Comparison of ENCODE assay signal across 10 cellular contexts in the genomic region with DNA sequence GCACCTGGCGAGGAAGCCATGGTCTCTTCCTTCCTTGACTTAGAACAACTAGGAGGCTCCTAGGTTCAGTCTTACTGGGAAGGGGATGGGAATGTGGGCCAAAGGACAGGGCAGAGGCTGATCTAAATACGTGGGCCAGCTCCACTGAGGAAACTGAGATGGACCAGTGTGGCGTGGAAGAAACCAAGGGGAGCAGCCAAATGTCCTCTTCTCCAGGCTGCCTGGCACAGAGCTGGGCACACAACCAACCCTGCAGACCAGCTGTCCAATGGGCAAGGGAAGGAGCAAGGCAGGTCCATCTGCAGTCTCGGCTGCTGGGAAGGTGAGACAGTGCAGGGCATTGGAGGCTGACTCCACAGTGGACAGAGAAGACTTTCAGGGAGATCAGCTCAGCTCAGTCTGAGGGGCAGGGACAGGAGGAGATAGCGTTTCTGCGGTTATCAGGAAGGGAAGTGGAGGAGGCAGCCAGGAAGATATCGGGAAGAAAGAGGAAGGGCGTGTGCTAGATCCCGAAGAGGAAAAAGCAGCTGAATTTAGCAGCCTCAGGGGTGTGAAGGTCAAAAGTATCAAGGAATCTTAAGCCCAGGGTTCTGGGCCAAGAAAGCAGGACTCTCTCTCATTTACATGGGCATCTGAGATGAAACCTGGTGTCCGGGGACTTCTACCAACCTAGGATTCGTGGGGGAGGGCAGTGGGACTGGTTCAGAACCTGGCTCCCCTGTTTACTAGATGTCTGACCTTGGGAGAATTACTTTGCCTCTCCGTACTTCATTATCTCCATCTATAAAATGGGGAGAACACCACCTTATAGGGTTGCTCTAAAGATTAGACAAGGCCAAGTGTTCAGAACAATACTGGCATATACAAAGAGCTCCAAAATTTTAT. TPM values are rescaled to one million over a fixed set of nuclear protein-coding genes. Genes with fewer than 3 reads are reported as not detected.
DNase-seq lines count a peak whose midpoint lies in the region; ATAC-seq and TF ChIP-seq lines count a peak whose summit lies in the region.
"Had no signal": no experiment of that assay in that cellular context is flagged by ENCODE, and none has a peak within 500 bp of the region (broad histone marks: within the 10 kb centered on the region; RNA-seq: fewer than 3 reads in every experiment).

No MANE protein-coding gene starts in this region.

- H3K9ac ChIP-seq in duodenal mucosa (ENCODE audit: low read depth in 1 of 2, low read length in 2 of 2) = peak overlapping the region; percentile 10 to 56

- H3K4me3 Mint-ChIP-seq in nephron = peak overlapping the region; percentile 75 to 81 (median 76)

- H3K27ac ChIP-seq in A673 (ENCODE audit: low read depth, low read length, poor library complexity, severe bottlenecking) (peak overlapping the region; percentile 94), duodenal mucosa (ENCODE audit: low read depth, low read length) (peak overlapping the region; percentile 30)

- H3K27me3 Mint-ChIP-seq in nephron (ENCODE audit: low read depth) = peaks cover 14% of the 10 kb centered on the region

- H3K9me3 Mint-ChIP-seq in nephron = no peaks in the 10 kb centered on the region

- peak overlapping the region; percentile 7 to 90 (median 30) for H3K27ac Mint-ChIP-seq in nephron

- no peak for ATAC-seq in HG03378 (IDR thresholded peaks at IDR 0.05; ENCODE audit: unreplicated experiment)

- H3K36me3 Mint-ChIP-seq in nephron (ENCODE audit: low read depth) = no peaks in the 10 kb centered on the region

- H3K4me1 Mint-ChIP-seq in nephron = peaks cover 59% of the 10 kb centered on the region

- no peaks in the 10 kb centered on the region for H3K27me3 ChIP-seq in A673 (replicated peaks; ENCODE audit: insufficient read depth, low read depth, low read length, poor library complexity)
- no peaks in the 10 kb centered on the region for H3K27me3 ChIP-seq in duodenal mucosa (ENCODE audit: control insufficient read depth in 1 of 2, insufficient read depth in 2 of 2, low read length in 2 of 2)
- H3K27me3 ChIP-seq: Peyer's patch had no signal

- TF ChIP-seq CTCF in A673 (conservative IDR thresholded peaks at IDR 0.05; ENCODE audit: low read depth, low read length) (no peak), nephron (IDR thresholded peaks at IDR 0.05; ENCODE audit: unreplicated experiment in 3 of 3) (no peak)

- BruUV-seq in A673 (replicated peaks; lab: Mats Ljungman, UMichigan) = no TSS peak

- POLR2A ChIA-PET in A673 (lab: Charles Lee; ENCODE audit: low non-redundant PET) = interaction anchor here (0.8 kb wide), 1 partner anchor 36 kb away, joined by 3 read pairs; no protein-coding TSS in a partner anchor

- H3K4me3 ChIP-seq in A673 (ENCODE audit: low read depth, low read length, poor library complexity, severe bottlenecking) (peak overlapping the region; percentile 68), duodenal mucosa (ENCODE audit: low read depth in 1 of 2, low read length in 2 of 2) (peak overlapping the region; percentile 50 to 68)

- H3K9me3 ChIP-seq in A673 (ENCODE audit: low read depth, low read length, poor library complexity, severe bottlenecking) = no peaks in the 10 kb centered on the region
- no peaks in the 10 kb centered on the region for H3K9me3 ChIP-seq in duodenal mucosa (ENCODE audit: control insufficient read depth in 1 of 2, low read length in 2 of 2)
- H3K9me3 ChIP-seq: Peyer's patch had no signal

- H3K4me1 ChIP-seq in A673 (ENCODE audit: insufficient read depth, low read length, poor library complexity, severe bottlenecking) = peaks cover 66% of the 10 kb centered on the region
- peaks cover 62 to 63% of the 10 kb centered on the region in 2 donors for H3K4me1 ChIP-seq in duodenal mucosa (ENCODE audit: control insufficient read depth in 1 of 2, insufficient read depth in 2 of 2, low read length in 2 of 2)

- CTCF ChIA-PET in A673 (lab: Charles Lee) = no interaction called here

- DNase-seq in A673 (ENCODE audit: low spot score) (no peak), OCI-M1 (lab: John Stamatoyannopoulos, UW) (peak; percentile 47), OCI-M2 (lab: John Stamatoyannopoulos, UW; ENCODE audit: unreplicated experiment) (no peak), cerebellar cortex (ENCODE audit: low spot score) (no peak), NCI-H2029 treated with DMSO at 0.1 percent for 48 hours (lab: John Stamatoyannopoulos, UW) (no peak)
- DNase-seq: activated naive CD4-positive, alpha-beta T cell had no signal

- peaks cover 26% of the 10 kb centered on the region for H3K36me3 ChIP-seq in A673 (ENCODE audit: insufficient read depth, low read length, poor library complexity, severe bottlenecking)
- H3K36me3 ChIP-seq in duodenal mucosa (ENCODE audit: control insufficient read depth in 1 of 2, insufficient read depth in 2 of 2, low read length in 2 of 2) = peaks cover 0 to 7% of the 10 kb centered on the region in 2 donors

- intact Hi-C loops in A673 (cut with micrococcal nuclease; ENCODE audit: unreplicated experiment) = no loop called here

RNA-seq across cellular contexts. Expression of a gene that starts 1.8 kb away (rescaled TPM):
- 198 and 201 TPM in 2 replicates for total RNA-seq in A673 (2021)
